In the genomic region with DNA sequence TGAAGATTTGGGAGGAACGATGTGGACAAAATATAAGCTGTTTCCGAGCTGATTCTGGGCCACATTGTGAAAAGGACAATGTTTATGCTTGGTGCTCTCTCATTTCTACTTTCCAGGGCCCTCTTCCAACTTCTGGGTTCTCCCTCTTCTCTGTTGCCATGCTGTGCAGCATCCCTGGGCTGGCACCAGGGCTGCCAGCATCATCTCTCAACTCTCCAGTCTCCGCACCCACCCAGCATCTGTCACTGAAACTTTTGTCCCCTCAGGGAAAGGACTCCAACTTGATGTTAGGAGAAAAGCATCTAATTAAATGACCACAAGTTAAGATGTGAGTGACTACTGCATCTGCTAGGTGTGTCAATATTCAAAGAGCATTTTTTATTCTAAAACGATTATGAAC, we compare ENCODE assay signal across 8 cellular contexts.
"Had no signal": no experiment of that assay in that cellular context is flagged by ENCODE, and none has a peak within 500 bp of the region (broad histone marks: within the 10 kb centered on the region; RNA-seq: fewer than 3 reads in every experiment).

No MANE protein-coding gene starts in this region.

- ATAC-seq: GM12878 had no signal

- DNase-seq: GDM1, GF-D8 had no signal

- FAIRE-seq: G401.6, GM12878, GM12891, GM12892, GM18507, GM19239 had no signal

- H3K4me3 ChIP-seq: GM12878 had no signal
